Comparison of ENCODE assay signal across 21 cellular contexts in the genomic region with DNA sequence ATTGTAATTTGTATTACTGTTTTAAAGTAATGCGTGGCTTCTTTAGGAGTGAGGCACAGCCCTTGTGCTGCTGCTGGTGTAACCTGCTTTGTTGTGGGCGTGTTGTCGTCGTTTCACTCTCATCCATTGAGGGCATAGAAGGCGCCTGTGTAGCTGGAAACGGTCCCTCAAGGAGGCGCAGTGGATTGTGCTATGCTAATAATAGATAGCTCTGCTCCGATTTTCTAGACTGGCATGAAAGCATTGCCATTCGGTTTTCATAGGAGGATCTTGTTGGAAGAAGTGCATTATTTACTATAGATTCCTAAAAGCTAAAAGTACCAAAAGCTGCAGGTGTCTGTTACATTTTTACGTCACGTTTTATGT. TPM values are rescaled to one million over a fixed set of nuclear protein-coding genes. Genes with fewer than 3 reads are reported as not detected.
DNase-seq lines count a peak whose midpoint lies in the region; ATAC-seq lines count a peak whose summit lies in the region.
"Had no signal": no experiment of that assay in that cellular context is flagged by ENCODE, and none has a peak within 500 bp of the region (broad histone marks: within the 10 kb centered on the region; RNA-seq: fewer than 3 reads in every experiment).

No MANE protein-coding gene starts in this region.

- peaks cover 70% of the 10 kb centered on the region for H3K4me1 ChIP-seq in iPS-18a (ENCODE audit: control insufficient read depth, low read depth, low read length)

- no peaks in the 10 kb centered on the region for H3K9me3 ChIP-seq in iPS-18a (ENCODE audit: control insufficient read depth, low read depth, low read length)
- H3K9me3 ChIP-seq: body of pancreas had no signal

- no peak overlapping the region for H3K4me3 ChIP-seq in Jurkat, Clone E6-1 (ENCODE audit: low read length)
- no peak overlapping the region for H3K4me3 ChIP-seq in iPS-18a (ENCODE audit: low read length)
- H3K4me3 ChIP-seq: BLaER1 treated with 17β-estradiol and CSF1 and Interleukin-3, amounts not matched to agents 10 nM and 100 nM; body of pancreas; coronary artery had no signal

- H3K27me3 ChIP-seq in iPS-18a (ENCODE audit: control insufficient read depth, insufficient read depth, low read length) = no peaks in the 10 kb centered on the region
- H3K27me3 ChIP-seq: BLaER1 treated with 17β-estradiol and CSF1 and Interleukin-3, amounts not matched to agents 10 nM and 100 nM; body of pancreas had no signal

- DNase-seq in Jurkat, Clone E6-1 (ENCODE audit: low read depth, low spot score) = peak; percentile 52
- DNase-seq in putamen (ENCODE audit: low spot score) = peak; percentile 67
- DNase-seq in SKM-1 (lab: John Stamatoyannopoulos, UW; ENCODE audit: unreplicated experiment) = no peak
- no peak for DNase-seq in NOMO-1 (lab: John Stamatoyannopoulos, UW; ENCODE audit: unreplicated experiment in 2 of 2)
- DNase-seq: activated B cell treated with CpG ODN at 0.5 μM for 24 hours; activated CD4-positive, alpha-beta T cell treated with anti-CD3 and anti-CD28 coated beads, Interleukin-2, amount 50 U/mL, for 48 hours; activated CD8-positive, alpha-beta memory T cell treated with anti-CD3 and anti-CD28 coated beads, Interleukin-2, amount 50 U/mL, for 48 hours; activated effector memory CD4-positive, alpha-beta T cell treated with anti-CD3 and anti-CD28 coated beads, Interleukin-2, amount 50 U/mL, for 16 hours; activated naive CD8-positive, alpha-beta T cell treated with anti-CD3 and anti-CD28 coated beads, Interleukin-2, amount 50 U/mL, for 24 hours; body of pancreas; Calu3; NCI-H510A; RPMI8226; stimulated activated CD8-positive, alpha-beta memory T cell treated with anti-CD3 and anti-CD28 coated beads, Interleukin-4, amount 100 ng/mL, for 48 hours; T1000 had no signal

- no peak for ATAC-seq in HG03095 (IDR thresholded peaks at IDR 0.05; ENCODE audit: unreplicated experiment)
- ATAC-seq: activated naive CD8-positive, alpha-beta T cell treated with anti-CD3 and anti-CD28 coated beads, Interleukin-2, amount 50 U/mL, for 24 hours; body of pancreas; sciatic nerve had no signal

- H3K27ac ChIP-seq in cingulate gyrus (ENCODE audit: low read depth, low read length) (peak overlapping the region; percentile 15), iPS-18a (ENCODE audit: low read length) (peak overlapping the region; percentile 15)
- H3K27ac ChIP-seq: BLaER1 treated with 17β-estradiol and CSF1 and Interleukin-3, amounts not matched to agents 10 nM and 100 nM; coronary artery had no signal

- peaks cover 49% of the 10 kb centered on the region for H3K36me3 ChIP-seq in iPS-18a (ENCODE audit: control insufficient read depth, low read depth, low read length)

- H3K9ac ChIP-seq in iPS-18a (ENCODE audit: low read length) = no peak overlapping the region
- H3K9ac ChIP-seq: BLaER1 treated with 17β-estradiol and CSF1 and Interleukin-3, amounts not matched to agents 10 nM and 100 nM had no signal

RNA-seq across cellular contexts. Expression of gene RAB12, which starts 17.9 kb away (rescaled TPM):
- 10.0 TPM for polyA plus RNA-seq in Jurkat, Clone E6-1 (2012; ENCODE audit: insufficient read depth, insufficient read length)

Comparison
In these comparisons a context has a peak if more than half of its experiments do, and no peak if none do; other contexts are left out.
1. DNase-seq: peak in Jurkat, Clone E6-1 (single experiment) and putamen (single experiment); none in SKM-1 (single experiment) and NOMO-1 (0 of 2).